In genomic region chr3:149007567-149008257, GRCh38 we compare ENCODE assay signal across 20 cellular contexts. TPM values are rescaled to one million over a fixed set of nuclear protein-coding genes. Genes with fewer than 3 reads are reported as not detected.
DNase-seq lines count a peak whose midpoint lies in the region; ATAC-seq and TF ChIP-seq lines count a peak whose summit lies in the region.
"Had no signal": no experiment of that assay in that cellular context is flagged by ENCODE, and none has a peak within 500 bp of the region (broad histone marks: within the 10 kb centered on the region; RNA-seq: fewer than 3 reads in every experiment).

No MANE protein-coding gene starts in this region.

- peak overlapping the region; percentile 3 for H3K27ac Mint-ChIP-seq in activated naive CD4-positive, alpha-beta T cell treated with anti-CD3 and anti-CD28 coated beads, Interleukin-2, amount 10 ng/mL, durations not matched to agents 7 days and 5 days
- H3K27ac Mint-ChIP-seq in natural killer cell, result peak overlapping the region; percentile 87 to 90
- H3K27ac Mint-ChIP-seq in stimulated activated effector memory CD8-positive, alpha-beta T cell treated with anti-CD3 and anti-CD28 coated beads, Interleukin-12 subunit alpha, Interleukin-12 subunit beta, amount 100 ng/mL, for 72 hours, result peak overlapping the region; percentile 87

- peaks cover 43% of the 10 kb centered on the region for H3K36me3 Mint-ChIP-seq in activated naive CD4-positive, alpha-beta T cell treated with anti-CD3 and anti-CD28 coated beads, Interleukin-2, amount 10 ng/mL, durations not matched to agents 7 days and 5 days
- H3K36me3 Mint-ChIP-seq in natural killer cell, result peaks cover 7% of the 10 kb centered on the region
- H3K36me3 Mint-ChIP-seq in stimulated activated effector memory CD8-positive, alpha-beta T cell treated with anti-CD3 and anti-CD28 coated beads, Interleukin-12 subunit alpha, Interleukin-12 subunit beta, amount 100 ng/mL, for 72 hours, result peaks cover 69% of the 10 kb centered on the region

- peaks cover 100% of the 10 kb centered on the region for H3K4me1 ChIP-seq in KMS-11 (ENCODE audit: low read depth, poor library complexity, severe bottlenecking)

- H3K9me3 Mint-ChIP-seq in activated naive CD4-positive, alpha-beta T cell treated with anti-CD3 and anti-CD28 coated beads, Interleukin-2, amount 10 ng/mL, durations not matched to agents 7 days and 5 days, result no peaks in the 10 kb centered on the region
- H3K9me3 Mint-ChIP-seq in natural killer cell, result no peaks in the 10 kb centered on the region
- no peaks in the 10 kb centered on the region for H3K9me3 Mint-ChIP-seq in stimulated activated effector memory CD8-positive, alpha-beta T cell treated with anti-CD3 and anti-CD28 coated beads, Interleukin-12 subunit alpha, Interleukin-12 subunit beta, amount 100 ng/mL, for 72 hours

- no peak overlapping the region for H2AFZ ChIP-seq in KMS-11 (ENCODE audit: low read depth)

- no peaks in the 10 kb centered on the region for H3K27me3 ChIP-seq in KMS-11 (ENCODE audit: insufficient read depth, low read depth)

- CTCF ChIA-PET in activated naive CD4-positive, alpha-beta T cell treated with anti-CD3 and anti-CD28 coated beads, Interleukin-2, amount 10 ng/mL, durations not matched to agents 7 days and 5 days (lab: Charles Lee), result no interaction called here

- H3K27me3 Mint-ChIP-seq in activated naive CD4-positive, alpha-beta T cell treated with anti-CD3 and anti-CD28 coated beads, Interleukin-2, amount 10 ng/mL, durations not matched to agents 7 days and 5 days, result no peaks in the 10 kb centered on the region
- no peaks in the 10 kb centered on the region for H3K27me3 Mint-ChIP-seq in natural killer cell (ENCODE audit: low read depth in 2 of 2)

- TF ChIP-seq CTCF in KMS-11 (conservative IDR thresholded peaks at IDR 0.05; ENCODE audit: low read depth, low read length) (no peak), natural killer cell (IDR thresholded peaks at IDR 0.05) (no peak)

- peak overlapping the region; percentile 41; the same call in 1 of the 2 replicates for H3K4me2 ChIP-seq in KMS-11

- no peak overlapping the region for H3K9ac ChIP-seq in KMS-11

- no peak overlapping the region for H3K4me3 ChIP-seq in KMS-11 (IDR thresholded peaks at IDR 0.05; ENCODE audit: insufficient read depth, low read depth, low read length)

- no peak for ATAC-seq in natural killer cell
- ATAC-seq in stimulated activated effector memory CD8-positive, alpha-beta T cell treated with anti-CD3 and anti-CD28 coated beads, Interleukin-12 subunit alpha, Interleukin-12 subunit beta, amount 100 ng/mL, for 72 hours, result no peak
- no peak for ATAC-seq in HG03432 (IDR thresholded peaks at IDR 0.05; ENCODE audit: unreplicated experiment)
- ATAC-seq in GM19351 (IDR thresholded peaks at IDR 0.05; ENCODE audit: unreplicated experiment), result no peak
- ATAC-seq: Right ventricle myocardium inferior had no signal

- intact Hi-C loops in natural killer cell (cut with micrococcal nuclease), result loop anchor here (5.0 kb wide), 1 partner anchor 80 kb away; the partner anchor contains the start of gene HLTF

- peaks cover 54% of the 10 kb centered on the region for H3K36me3 ChIP-seq in KMS-11 (ENCODE audit: insufficient read depth)

- peaks cover 25% of the 10 kb centered on the region for H3K4me1 Mint-ChIP-seq in activated naive CD4-positive, alpha-beta T cell treated with anti-CD3 and anti-CD28 coated beads, Interleukin-2, amount 10 ng/mL, durations not matched to agents 7 days and 5 days
- peaks cover 40% of the 10 kb centered on the region in 2 donors for H3K4me1 Mint-ChIP-seq in natural killer cell
- peaks cover 53% of the 10 kb centered on the region for H3K4me1 Mint-ChIP-seq in stimulated activated effector memory CD8-positive, alpha-beta T cell treated with anti-CD3 and anti-CD28 coated beads, Interleukin-12 subunit alpha, Interleukin-12 subunit beta, amount 100 ng/mL, for 72 hours

- peak overlapping the region; percentile 38; the same call in 1 of the 2 replicates for H3K27ac ChIP-seq in KMS-11
- H3K27ac ChIP-seq: C4-2B had no signal

- peaks cover 81% of the 10 kb centered on the region for H3K79me2 ChIP-seq in KMS-11 (ENCODE audit: insufficient read depth, low read depth)

- no peak for DNase-seq in activated naive CD4-positive, alpha-beta T cell treated with anti-CD3 and anti-CD28 coated beads, Interleukin-2, amount 10 ng/mL, durations not matched to agents 7 days and 5 days
- DNase-seq in activated naive CD4-positive, alpha-beta T cell (lab: John Stamatoyannopoulos, UW), result no peak
- DNase-seq in natural killer cell, result no peak
- DNase-seq in stimulated activated effector memory CD8-positive, alpha-beta T cell treated with anti-CD3 and anti-CD28 coated beads, Interleukin-12 subunit alpha, Interleukin-12 subunit beta, amount 100 ng/mL, for 72 hours (ENCODE audit: low spot score in 2 of 2), result no peak
- no peak for DNase-seq in stimulated activated CD4-positive, alpha-beta T cell treated with anti-CD3 and anti-CD28 coated beads, Interleukin-4, amount 100 ng/mL, for 1 hour
- DNase-seq: COR-L47, DMS79 treated with DMSO at 0.1 percent for 48 hours, HCEC 1CT, Karpas-422, MV-4-11, NCI-H1105 treated with DMSO at 0.1 percent for 48 hours, NCI-H2029 treated with DMSO at 0.1 percent for 48 hours, NCI-H446, NCI-H526, OCI-M1 had no signal

- H4K20me1 ChIP-seq in KMS-11 (ENCODE audit: insufficient read depth), result no peaks in the 10 kb centered on the region

- no peak overlapping the region for H3K4me3 Mint-ChIP-seq in activated naive CD4-positive, alpha-beta T cell treated with anti-CD3 and anti-CD28 coated beads, Interleukin-2, amount 10 ng/mL, durations not matched to agents 7 days and 5 days
- H3K4me3 Mint-ChIP-seq in natural killer cell, result no peak overlapping the region
- H3K4me3 Mint-ChIP-seq in stimulated activated effector memory CD8-positive, alpha-beta T cell treated with anti-CD3 and anti-CD28 coated beads, Interleukin-12 subunit alpha, Interleukin-12 subunit beta, amount 100 ng/mL, for 72 hours, result no peak overlapping the region

RNA-seq across cellular contexts. Expression of gene GYG1, which starts 16.4 kb away (rescaled TPM):
- 10 to 100 TPM; 46.6 to 56.5 (median 49.6) TPM for total RNA-seq in natural killer cell

Comparison
In these comparisons a context has a peak if more than half of its experiments do, and no peak if none do; other contexts are left out.
1. H3K27ac Mint-ChIP-seq: peak in every context shown above with its lines; median percentile 88 in natural killer cell; 87 in stimulated activated effector memory CD8-positive, alpha-beta T cell treated with anti-CD3 and anti-CD28 coated beads, Interleukin-12 subunit alpha, Interleukin-12 subunit beta, amount 100 ng/mL, for 72 hours; 3 in activated naive CD4-positive, alpha-beta T cell treated with anti-CD3 and anti-CD28 coated beads, Interleukin-2, amount 10 ng/mL, durations not matched to agents 7 days and 5 days.